In genomic region chr4:38788327-38788726, GRCh38 we compare ENCODE assay signal across 18 cellular contexts.
DNase-seq lines count a peak whose midpoint lies in the region; ATAC-seq and TF ChIP-seq lines count a peak whose summit lies in the region.
"Had no signal": no experiment of that assay in that cellular context is flagged by ENCODE, and none has a peak within 500 bp of the region (broad histone marks: within the 10 kb centered on the region; RNA-seq: fewer than 3 reads in every experiment).

No MANE protein-coding gene starts in this region.

- POLR2A ChIA-PET in RWPE1 (lab: Yijun Ruan, JAX; ENCODE audit: low non-redundant PET), result no interaction called here

- no peak for TF ChIP-seq CTCF in RWPE1 (conservative IDR thresholded peaks at IDR 0.05; ENCODE audit: low read depth)
- TF ChIP-seq CTCF in neutrophil (IDR thresholded peaks at IDR 0.05), result no peak

- DNase-seq in EH (ENCODE audit: low read depth) (peak; percentile 52), RWPE1 (ENCODE audit: low spot score) (peak; percentile 15), epithelial cell of prostate (ENCODE audit: low read depth, low spot score) (peak; percentile 60), globus pallidus (ENCODE audit: low spot score) (no peak), NOMO-1 treated with dmso at 0.1 percent for 144 hours (lab: John Stamatoyannopoulos, UW; ENCODE audit: unreplicated experiment) (no peak)
- DNase-seq: activated CD4-positive, alpha-beta memory T cell treated with anti-CD3 and anti-CD28 coated beads for 36 hours; activated gamma-delta T cell treated with Interleukin-2 at 50 U/mL for 16 hours; activated T-cell treated with anti-CD3 and anti-CD28 coated beads for 4 hours; CD4-positive, alpha-beta memory T cell; mucosa of descending colon; NCI-H1436; NCI-H2171 had no signal

- CTCF ChIA-PET in RWPE1 (lab: Yijun Ruan, JAX), result interaction anchor here (1.4 kb wide), 1 partner anchor 29 kb away, joined by 5 read pairs; no protein-coding TSS in a partner anchor

- no peak for ATAC-seq in HG02642 (IDR thresholded peaks at IDR 0.05; ENCODE audit: poor library complexity, unreplicated experiment)
- no peak for ATAC-seq in HG03520 (IDR thresholded peaks at IDR 0.05; ENCODE audit: unreplicated experiment)
- ATAC-seq: mucosa of descending colon; sciatic nerve; stimulated activated effector memory CD8-positive, alpha-beta T cell treated with anti-CD3 and anti-CD28 coated beads, Interleukin-12 subunit alpha, Interleukin-12 subunit beta, amount 100 ng/mL, for 72 hours had no signal

- no peaks in the 10 kb centered on the region for H3K36me3 ChIP-seq in neutrophil

- H3K27ac ChIP-seq in RWPE1, result no peak overlapping the region
- no peak overlapping the region for H3K27ac ChIP-seq in epithelial cell of prostate
- peak overlapping the region; percentile 92 for H3K27ac ChIP-seq in neutrophil
- H3K27ac ChIP-seq: SK-N-MC had no signal

- peaks cover 88 to 100% of the 10 kb centered on the region in 2 experiments for H3K4me1 ChIP-seq in neutrophil (ENCODE audit: control insufficient read depth in 1 of 2, insufficient read depth in 1 of 2, low read depth in 1 of 2, low read length in 1 of 2)

- no peaks in the 10 kb centered on the region for H3K9me3 ChIP-seq in neutrophil
- H3K9me3 ChIP-seq: mucosa of descending colon had no signal

- no peaks in the 10 kb centered on the region for H3K27me3 ChIP-seq in neutrophil

- no peak overlapping the region for H3K4me3 ChIP-seq in neutrophil (ENCODE audit: low read depth in 1 of 2, low read length in 1 of 2)
- H3K4me3 ChIP-seq: mucosa of descending colon, SK-N-MC had no signal

Comparison
In these comparisons a context has a peak if more than half of its experiments do, and no peak if none do; other contexts are left out.
1. DNase-seq: peak in EH (single experiment), RWPE1 (single experiment) and epithelial cell of prostate (single experiment); none in globus pallidus (single experiment) and NOMO-1 treated with dmso at 0.1 percent for 144 hours (single experiment).